Comparison of ENCODE assay signal across 10 cellular contexts in genomic region chr17:18412001-18412538, GRCh38. TPM values are rescaled to one million over a fixed set of nuclear protein-coding genes. Genes with fewer than 3 reads are reported as not detected.
DNase-seq lines count a peak whose midpoint lies in the region; ATAC-seq and TF ChIP-seq lines count a peak whose summit lies in the region.
"Not testable (repeated sequence)": the region's sequence is repeated elsewhere in the genome, so short reads cannot be mapped to it uniquely, and the experiment has no call there.
"Had no signal": no experiment of that assay in that cellular context is flagged by ENCODE, and none has a peak within 500 bp of the region (broad histone marks: within the 10 kb centered on the region; RNA-seq: fewer than 3 reads in every experiment).

No MANE protein-coding gene starts in this region.

- not testable (repeated sequence) for DNase-seq in Peyer's patch; adipocyte (ENCODE audit: low read depth); heart right ventricle; neural progenitor cell (ENCODE audit: low spot score); upper lobe of left lung

- intact Hi-C loops in heart right ventricle (cut with DNase I): not testable (repeated sequence)

- TF ChIP-seq POLR2A in Peyer's patch (IDR thresholded peaks at IDR 0.05); upper lobe of left lung (IDR thresholded peaks at IDR 0.05): not testable (repeated sequence)

- H3K27ac Mint-ChIP-seq in neural progenitor cell: not testable (repeated sequence)

- H3K27ac ChIP-seq in Peyer's patch (peak overlapping the region in 2 of 4 donors; percentile 59 to 73), upper lobe of left lung (peak overlapping the region in 1 of 4 donors; percentile 76)
- H3K27ac ChIP-seq in heart right ventricle, neural progenitor cell: not testable (repeated sequence)

- H3K4me3 Mint-ChIP-seq in neural progenitor cell: not testable (repeated sequence)

- not testable (repeated sequence) for H2AFZ ChIP-seq in neural progenitor cell (replicated peaks)

- peaks cover 15% of the 10 kb centered on the region for H3K79me2 ChIP-seq in neural progenitor cell (ENCODE audit: low read depth)

- not testable (repeated sequence) for TF ChIP-seq EP300 in upper lobe of left lung (IDR thresholded peaks at IDR 0.05)

- not testable (repeated sequence) for H3K36me3 ChIP-seq in Peyer's patch; adipocyte (ENCODE audit: control insufficient read depth, insufficient read depth, low read length, severe bottlenecking); heart right ventricle; neural progenitor cell; upper lobe of left lung

- H3K4me1 ChIP-seq in Peyer's patch; adipocyte (ENCODE audit: control insufficient read depth, insufficient read depth, low read length); heart right ventricle; upper lobe of left lung: not testable (repeated sequence)
- H3K4me1 ChIP-seq in neural progenitor cell: peaks cover 14% of the 10 kb centered on the region

- H4K20me1 ChIP-seq in neural progenitor cell (ENCODE audit: low read depth): not testable (repeated sequence)

- not testable (repeated sequence) for TF ChIP-seq CTCF in Peyer's patch (IDR thresholded peaks at IDR 0.05); heart right ventricle (IDR thresholded peaks at IDR 0.05); neural progenitor cell (IDR thresholded peaks at IDR 0.05); upper lobe of left lung (IDR thresholded peaks at IDR 0.05)

- peak overlapping the region; percentile 76 for H3K9ac ChIP-seq in adipocyte (ENCODE audit: low read length)
- not testable (repeated sequence) for H3K9ac ChIP-seq in neural progenitor cell

- not testable (repeated sequence) for H3K27me3 ChIP-seq in Peyer's patch; adipocyte (replicated peaks; ENCODE audit: control insufficient read depth, insufficient read depth, low read length); neural progenitor cell; upper lobe of left lung
- H3K27me3 ChIP-seq in heart right ventricle: peaks cover 0 to 13% (median 0%) of the 10 kb centered on the region in 7 donors

- peaks cover 18% of the 10 kb centered on the region for H3K4me1 Mint-ChIP-seq in neural progenitor cell

- H3K4me2 ChIP-seq in neural progenitor cell: peak overlapping the region; percentile 78

- H3K36me3 Mint-ChIP-seq in neural progenitor cell: not testable (repeated sequence)

- H3K4me3 ChIP-seq in Peyer's patch: peak overlapping the region; percentile 39 to 54 (median 43)
- peak overlapping the region; percentile 78 for H3K4me3 ChIP-seq in adipocyte (ENCODE audit: low read length)
- H3K4me3 ChIP-seq in heart right ventricle: not testable (repeated sequence)
- peak overlapping the region; percentile 71 for H3K4me3 ChIP-seq in neural progenitor cell
- H3K4me3 ChIP-seq in upper lobe of left lung: peak overlapping the region in 3 of 4 donors; percentile 47 to 57 (median 49)

- H3K9me3 ChIP-seq in Peyer's patch; adipocyte (ENCODE audit: control insufficient read depth, low read length); heart right ventricle; neural progenitor cell (ENCODE audit: low read depth); upper lobe of left lung: not testable (repeated sequence)

- H3F3A ChIP-seq in neural progenitor cell (ENCODE audit: low read depth): not testable (repeated sequence)

- H3K27me3 Mint-ChIP-seq in neural progenitor cell (ENCODE audit: insufficient read depth, low read depth): not testable (repeated sequence)

- WGBS in heart right ventricle, 2 donors: no CpG with 5 or more reads among the region's 32 CpGs
- no CpG with 5 or more reads among the region's 32 CpGs for WGBS in upper lobe of left lung, 2 donors

- H3K9me3 Mint-ChIP-seq in neural progenitor cell: not testable (repeated sequence)

- ATAC-seq in GM18498 (IDR thresholded peaks at IDR 0.05; ENCODE audit: unreplicated experiment): peak; percentile 95
- peak; percentile 68 for ATAC-seq in GM21529 (IDR thresholded peaks at IDR 0.05; ENCODE audit: unreplicated experiment)
- peak; percentile 64 for ATAC-seq in HG03103 (IDR thresholded peaks at IDR 0.05; ENCODE audit: low read depth, unreplicated experiment)
- ATAC-seq in heart right ventricle: peak; percentile 81 to 97 (median 89)
- ATAC-seq in upper lobe of left lung (ENCODE audit: low FRiP score in 2 of 2): peak; percentile 87 to 93

RNA-seq across cellular contexts. Expression of gene EVPLL, which starts 34.5 kb away (rescaled TPM):
- under 1 TPM in 1 of 4 donors, not detected in 3; 0.67 TPM for total RNA-seq in Peyer's patch
- not detected for total RNA-seq in heart right ventricle
- polyA plus RNA-seq in heart right ventricle: under 1 TPM in 1 of 2 donors, not detected in 1; 0.03 TPM
- not detected in 2 replicates for total RNA-seq in neural progenitor cell (ENCODE audit: low replicate concordance)
- total RNA-seq in upper lobe of left lung: 10 to 100 TPM in 1 of 6 donors, 1 to 10 TPM in 4, under 1 TPM in 1; 1.00 to 10.5 (median 2.3) TPM
- total RNA-seq: CD4-positive, alpha-beta memory T cell; endothelial cell of umbilical vein had no signal
- polyA plus RNA-seq: CD4-positive, alpha-beta memory T cell; endothelial cell of umbilical vein had no signal

RNA-seq across cellular contexts. Expression of gene SHMT1, which starts 48.7 kb away (rescaled TPM):
- total RNA-seq in Peyer's patch (100 to 1,000 TPM in 3 of 4 donors, 10 to 100 TPM in 1; 75.9 to 128 (median 110) TPM), heart right ventricle (10 to 100 TPM in 1 of 10 donors, 1 to 10 TPM in 9; 2.7 to 11.6 (median 4.9) TPM), neural progenitor cell (ENCODE audit: low replicate concordance) (26.3 and 38.5 TPM in 2 replicates), upper lobe of left lung (10 to 100 TPM; 27.3 to 54.5 (median 42.5) TPM)
- 1 to 10 TPM; 7.3 to 8.4 TPM for polyA plus RNA-seq in heart right ventricle
